Comparison of ENCODE assay signal across 1 cellular context in the genomic region with DNA sequence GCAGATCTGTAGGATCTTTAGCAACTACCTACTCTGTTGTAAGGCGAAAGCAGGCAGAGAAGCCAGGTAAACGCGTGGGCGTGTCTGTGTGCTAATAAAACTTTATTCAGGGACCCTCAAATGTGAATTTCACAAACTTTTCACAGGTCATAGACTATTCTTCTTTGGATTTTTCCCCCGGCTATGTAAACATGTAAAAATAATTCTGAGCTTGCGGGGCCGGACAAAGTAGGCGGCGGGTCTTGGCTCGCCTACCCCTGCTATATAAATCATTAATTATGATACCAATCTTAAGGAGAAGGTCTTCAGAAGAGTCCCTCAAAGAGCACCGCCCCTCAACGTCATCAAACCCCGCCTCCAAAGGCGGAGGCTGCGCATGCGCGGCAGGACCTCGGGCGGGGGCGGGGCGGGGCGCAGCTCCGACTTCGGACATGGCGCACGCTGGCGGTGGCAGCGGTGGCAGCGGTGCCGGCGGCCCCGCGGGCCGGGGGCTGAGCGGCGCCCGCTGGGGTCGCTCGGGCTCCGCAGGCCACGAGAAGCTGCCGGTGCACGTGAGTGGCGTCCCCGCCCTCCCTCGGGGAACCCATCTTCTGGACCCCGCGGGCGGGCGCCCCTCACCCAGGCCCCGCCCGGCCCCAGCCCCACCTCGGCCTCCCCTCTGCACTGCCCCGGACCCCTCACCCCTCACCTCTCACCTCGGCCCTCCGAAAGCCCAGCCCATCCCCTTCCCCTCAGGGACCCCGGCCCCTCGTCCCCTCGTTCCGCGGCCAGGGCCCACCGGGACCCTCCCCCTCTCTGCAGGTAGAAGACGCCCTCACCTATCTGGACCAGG.
A peak's percentile ranks its signal among the peaks of the same experiment; 100 is the strongest.
TF ChIP-seq lines count a peak whose summit lies in the region.

A gene with protein sequence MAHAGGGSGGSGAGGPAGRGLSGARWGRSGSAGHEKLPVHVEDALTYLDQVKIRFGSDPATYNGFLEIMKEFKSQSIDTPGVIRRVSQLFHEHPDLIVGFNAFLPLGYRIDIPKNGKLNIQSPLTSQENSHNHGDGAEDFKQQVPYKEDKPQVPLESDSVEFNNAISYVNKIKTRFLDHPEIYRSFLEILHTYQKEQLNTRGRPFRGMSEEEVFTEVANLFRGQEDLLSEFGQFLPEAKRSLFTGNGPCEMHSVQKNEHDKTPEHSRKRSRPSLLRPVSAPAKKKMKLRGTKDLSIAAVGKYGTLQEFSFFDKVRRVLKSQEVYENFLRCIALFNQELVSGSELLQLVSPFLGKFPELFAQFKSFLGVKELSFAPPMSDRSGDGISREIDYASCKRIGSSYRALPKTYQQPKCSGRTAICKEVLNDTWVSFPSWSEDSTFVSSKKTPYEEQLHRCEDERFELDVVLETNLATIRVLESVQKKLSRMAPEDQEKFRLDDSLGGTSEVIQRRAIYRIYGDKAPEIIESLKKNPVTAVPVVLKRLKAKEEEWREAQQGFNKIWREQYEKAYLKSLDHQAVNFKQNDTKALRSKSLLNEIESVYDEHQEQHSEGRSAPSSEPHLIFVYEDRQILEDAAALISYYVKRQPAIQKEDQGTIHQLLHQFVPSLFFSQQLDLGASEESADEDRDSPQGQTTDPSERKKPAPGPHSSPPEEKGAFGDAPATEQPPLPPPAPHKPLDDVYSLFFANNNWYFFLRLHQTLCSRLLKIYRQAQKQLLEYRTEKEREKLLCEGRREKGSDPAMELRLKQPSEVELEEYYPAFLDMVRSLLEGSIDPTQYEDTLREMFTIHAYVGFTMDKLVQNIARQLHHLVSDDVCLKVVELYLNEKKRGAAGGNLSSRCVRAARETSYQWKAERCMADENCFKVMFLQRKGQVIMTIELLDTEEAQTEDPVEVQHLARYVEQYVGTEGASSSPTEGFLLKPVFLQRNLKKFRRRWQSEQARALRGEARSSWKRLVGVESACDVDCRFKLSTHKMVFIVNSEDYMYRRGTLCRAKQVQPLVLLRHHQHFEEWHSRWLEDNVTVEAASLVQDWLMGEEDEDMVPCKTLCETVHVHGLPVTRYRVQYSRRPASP (plus strand): TSS at position 409 of the 832 bp plus-strand sequence. CDS start 23 bp downstream, at position 432.

TF ChIP-seq in HCT116, 20 proteins besides CTCF, POLR2A, EP300 and RAD21 (continued from another document):
- TF ChIP-seq ZFX (IDR thresholded peaks at IDR 0.05) (peak; percentile 62; the same call in 1 of the 2 replicates), POLR2AphosphoS5 (IDR thresholded peaks at IDR 0.05; ENCODE audit: low read depth, low read length) (peak; percentile 96), FOSL1 (IDR thresholded peaks at IDR 0.05; ENCODE audit: low read depth) (no peak), EGR1 (IDR thresholded peaks at IDR 0.05; ENCODE audit: low read depth) (peak; percentile 98)
